In the genomic region with DNA sequence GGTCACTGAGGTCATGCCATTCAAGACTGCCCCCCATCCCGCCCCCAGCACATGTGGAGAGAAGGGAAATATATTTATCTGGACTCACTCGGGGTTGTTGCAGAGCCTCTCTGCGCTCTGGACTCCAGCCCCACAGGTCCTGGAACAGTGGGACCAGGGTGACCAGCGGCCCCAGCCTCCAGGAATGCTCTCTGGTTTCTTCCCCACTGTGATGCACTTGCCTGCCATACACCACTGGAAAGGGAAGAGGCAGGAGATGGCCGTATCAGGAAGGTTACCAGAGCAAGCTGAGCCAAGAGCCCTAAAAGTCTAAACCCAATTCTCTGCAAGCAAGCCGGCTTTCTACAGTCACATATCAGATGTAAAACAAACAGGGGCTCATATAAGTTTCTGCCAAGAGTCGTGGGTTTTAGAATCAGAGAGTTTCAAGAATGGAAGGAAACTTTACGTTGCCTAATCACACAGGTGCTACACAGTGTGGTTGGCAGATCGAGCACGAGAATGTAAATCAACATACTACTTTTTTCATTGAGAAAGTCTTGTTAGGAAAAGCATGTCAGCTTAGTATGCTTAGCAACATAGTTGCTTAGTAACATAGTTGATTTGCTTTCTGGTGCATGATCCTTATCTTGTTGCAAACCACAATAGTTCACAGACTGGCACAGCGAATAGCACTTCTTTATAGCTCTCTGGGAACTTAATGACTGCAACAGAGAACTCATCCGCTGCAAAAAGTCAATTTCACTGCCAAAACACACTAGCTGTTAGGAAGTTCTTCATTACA, we compare ENCODE assay signal across 11 cellular contexts.
DNase-seq lines count a peak whose midpoint lies in the region; ATAC-seq and TF ChIP-seq lines count a peak whose summit lies in the region.
"Had no signal": no experiment of that assay in that cellular context is flagged by ENCODE, and none has a peak within 500 bp of the region (broad histone marks: within the 10 kb centered on the region; RNA-seq: fewer than 3 reads in every experiment).

No MANE protein-coding gene starts in this region.

- no peak overlapping the region for H3K4me3 ChIP-seq in GM12865 (ENCODE audit: low read depth, low read length)
- H3K4me3 ChIP-seq in uterus = no peak overlapping the region
- H3K4me3 ChIP-seq: heart right ventricle, ovary had no signal

- TF ChIP-seq CTCF in GM12865 (IDR thresholded peaks at IDR 0.05; ENCODE audit: insufficient read depth, low read depth, low read length, missing control alignments) = no peak
- no peak for TF ChIP-seq CTCF in uterus (IDR thresholded peaks at IDR 0.05)

- ATAC-seq in HG02884 (IDR thresholded peaks at IDR 0.05; ENCODE audit: unreplicated experiment) = peak; percentile 57
- ATAC-seq in HG03039 (IDR thresholded peaks at IDR 0.05; ENCODE audit: unreplicated experiment) = no peak
- ATAC-seq: heart right ventricle had no signal

- H3K27ac ChIP-seq in uterus = no peak overlapping the region
- H3K27ac ChIP-seq: heart right ventricle, ovary had no signal

- H3K9me3 ChIP-seq in uterus = no peaks in the 10 kb centered on the region
- H3K9me3 ChIP-seq: ovary had no signal

- no peak for TF ChIP-seq POLR2A in uterus (IDR thresholded peaks at IDR 0.05)

- DNase-seq in GM12865 (ENCODE audit: low read depth) = peak; percentile 15
- peak; percentile 13 for DNase-seq in SW480 (ENCODE audit: low spot score)
- peak; percentile 59 for DNase-seq in left kidney (ENCODE audit: low read depth, low spot score)
- no peak for DNase-seq in uterus
- DNase-seq in SHP77 (lab: John Stamatoyannopoulos, UW) = no peak
- DNase-seq in DMS53 (lab: John Stamatoyannopoulos, UW) = no peak
- DNase-seq: heart right ventricle, NCI-H1092 treated with DMSO at 0.1 percent for 48 hours, ovary had no signal

- no peaks in the 10 kb centered on the region for H3K36me3 ChIP-seq in uterus
- H3K36me3 ChIP-seq: ovary had no signal

- no peaks in the 10 kb centered on the region for H3K4me1 ChIP-seq in uterus
- H3K4me1 ChIP-seq: heart right ventricle had no signal

- intact Hi-C loops in uterus (cut with DNase I; ENCODE audit: low total_unique reads) = no loop called here

- no peaks in the 10 kb centered on the region for H3K27me3 ChIP-seq in uterus
- H3K27me3 ChIP-seq: heart right ventricle, ovary had no signal

Comparison
In these comparisons a context has a peak if more than half of its experiments do, and no peak if none do; other contexts are left out.
1. DNase-seq: peak in GM12865 (single experiment), SW480 (single experiment) and left kidney (single experiment); none in uterus (0 of 2), SHP77 (0 of 2) and DMS53 (single experiment).